ENCODE assay signal across 8 cellular contexts in genomic region chr11:6481012-6481923, GRCh38. TPM values are rescaled to one million over a fixed set of nuclear protein-coding genes. Genes with fewer than 3 reads are reported as not detected.
DNase-seq lines count a peak whose midpoint lies in the region; ATAC-seq and TF ChIP-seq lines count a peak whose summit lies in the region.

Gene ARFIP2 (minus strand): TSS chr11:6481331. CDS start chr11:6480421, 910 bp downstream.
Gene TIMM10B (plus strand): TSS chr11:6481501. CDS start chr11:6481517, 16 bp downstream.

- H3K27ac ChIP-seq in SU-DHL-6 (ENCODE audit: low read depth, low read length): peak within 1 kb of the TSS; percentile 55
- peak within 1 kb of the TSS; percentile 90 for H3K27ac ChIP-seq in thymus (ENCODE audit: low read depth)

- H3K27me3 Mint-ChIP-seq in activated naive CD8-positive, alpha-beta T cell treated with anti-CD3 and anti-CD28 coated beads, Interleukin-2, amount 10 ng/mL, durations not matched to agents 7 days and 5 days: no peaks in the 10 kb centered on the region
- H3K27me3 Mint-ChIP-seq in osteocyte (ENCODE audit: unreplicated experiment): no peaks in the 10 kb centered on the region

- TF ChIP-seq CTCF in SU-DHL-6 (IDR thresholded peaks at IDR 0.05; ENCODE audit: insufficient read depth, low read length, poor library complexity, severe bottlenecking) (no peak), osteocyte (IDR thresholded peaks at IDR 0.05) (no peak)

- intact Hi-C loops in head of caudate nucleus (cut with DNase I): no loop called here

- H2AFZ ChIP-seq in SU-DHL-6 (ENCODE audit: low read depth, low read length, severe bottlenecking): peak within 1 kb of the TSS; percentile 59

- H3K36me3 ChIP-seq in SU-DHL-6 (ENCODE audit: low read length): peaks cover 21% of the 10 kb centered on the region
- H3K36me3 ChIP-seq in thymus (ENCODE audit: control insufficient read depth, insufficient read depth): peaks cover 30% of the 10 kb centered on the region

- H3K9ac ChIP-seq in SU-DHL-6 (ENCODE audit: low read length): peak within 1 kb of the TSS; percentile 73

- H3K27ac Mint-ChIP-seq in activated naive CD8-positive, alpha-beta T cell treated with anti-CD3 and anti-CD28 coated beads, Interleukin-2, amount 10 ng/mL, durations not matched to agents 7 days and 5 days: peak within 1 kb of the TSS; percentile 94
- H3K27ac Mint-ChIP-seq in osteocyte (ENCODE audit: unreplicated experiment): peak within 1 kb of the TSS; percentile 98

- H3K4me3 ChIP-seq in SU-DHL-6 (ENCODE audit: insufficient read depth, low read length, poor library complexity, severe bottlenecking) (peak within 1 kb of the TSS; percentile 74), thymus (ENCODE audit: low read length) (peak within 1 kb of the TSS; percentile 75)

- H3K27me3 ChIP-seq in SU-DHL-6 (ENCODE audit: low read length) (no peaks in the 10 kb centered on the region), thymus (ENCODE audit: control insufficient read depth, insufficient read depth) (no peaks in the 10 kb centered on the region)

- DNase-seq in NCI-H128 (lab: John Stamatoyannopoulos, UW; ENCODE audit: unreplicated experiment) (peak; percentile 95), head of caudate nucleus (peak; percentile 99 to 100 (median 100)), osteocyte (ENCODE audit: extremely low spot score, unreplicated experiment) (peak; percentile 99)
- peak; percentile 93 for DNase-seq in activated naive CD8-positive, alpha-beta T cell treated with anti-CD3 and anti-CD28 coated beads, Interleukin-2, amount 10 ng/mL, durations not matched to agents 7 days and 5 days

- POLR2A ChIA-PET in activated naive CD8-positive, alpha-beta T cell treated with anti-CD3 and anti-CD28 coated beads, Interleukin-2, amount 10 ng/mL, durations not matched to agents 7 days and 5 days (lab: Charles Lee): interaction anchor here (0.7 to 2.4 kb wide), 25 partner anchors 8 to 265 kb away, joined by 3 to 26 read pairs (median 5); partner anchors contain the start of genes APBB1, ILK, MRPL17 and RRP8

- no peaks in the 10 kb centered on the region for H3F3A ChIP-seq in SU-DHL-6 (ENCODE audit: insufficient read depth)

- H3K79me2 ChIP-seq in SU-DHL-6 (ENCODE audit: insufficient read depth, low read length): peaks cover 40% of the 10 kb centered on the region

- under 1% methylated on average over 66 of the region's 66 CpGs for WGBS in thymus

- H3K4me3 Mint-ChIP-seq in activated naive CD8-positive, alpha-beta T cell treated with anti-CD3 and anti-CD28 coated beads, Interleukin-2, amount 10 ng/mL, durations not matched to agents 7 days and 5 days: peak within 1 kb of the TSS; percentile 93
- peak within 1 kb of the TSS; percentile 95 for H3K4me3 Mint-ChIP-seq in osteocyte (ENCODE audit: unreplicated experiment)

- peaks cover 17% of the 10 kb centered on the region for H3K4me1 ChIP-seq in thymus (ENCODE audit: control insufficient read depth, insufficient read depth, low read length)

- peaks cover 18% of the 10 kb centered on the region for H3K36me3 Mint-ChIP-seq in activated naive CD8-positive, alpha-beta T cell treated with anti-CD3 and anti-CD28 coated beads, Interleukin-2, amount 10 ng/mL, durations not matched to agents 7 days and 5 days
- peaks cover 32% of the 10 kb centered on the region for H3K36me3 Mint-ChIP-seq in osteocyte (ENCODE audit: unreplicated experiment)

- no peaks in the 10 kb centered on the region for H3K9me3 Mint-ChIP-seq in activated naive CD8-positive, alpha-beta T cell treated with anti-CD3 and anti-CD28 coated beads, Interleukin-2, amount 10 ng/mL, durations not matched to agents 7 days and 5 days
- no peaks in the 10 kb centered on the region for H3K9me3 Mint-ChIP-seq in osteocyte (ENCODE audit: unreplicated experiment)

- no peaks in the 10 kb centered on the region; the same call in 1 of the 2 replicates for H4K20me1 ChIP-seq in SU-DHL-6 (ENCODE audit: low read depth, low read length)

- peak within 1 kb of the TSS; percentile 75 for H3K4me2 ChIP-seq in SU-DHL-6 (ENCODE audit: low read depth, low read length, poor library complexity, severe bottlenecking)

- H3K4me1 Mint-ChIP-seq in activated naive CD8-positive, alpha-beta T cell treated with anti-CD3 and anti-CD28 coated beads, Interleukin-2, amount 10 ng/mL, durations not matched to agents 7 days and 5 days: peaks cover 30% of the 10 kb centered on the region
- peaks cover 31% of the 10 kb centered on the region for H3K4me1 Mint-ChIP-seq in osteocyte (ENCODE audit: unreplicated experiment)

- H3K9me3 ChIP-seq in SU-DHL-6 (ENCODE audit: insufficient read depth, low read length) (no peaks in the 10 kb centered on the region), thymus (ENCODE audit: control insufficient read depth) (no peaks in the 10 kb centered on the region)

- no peaks in the 10 kb centered on the region for H3K9me2 ChIP-seq in SU-DHL-6 (replicated peaks; ENCODE audit: insufficient read depth, low read length)

- peak; percentile 90 for TF ChIP-seq POLR2A in GM10847 (IDR thresholded peaks at IDR 0.05; ENCODE audit: extremely low read depth, insufficient read length)

- ATAC-seq in HG02678 (IDR thresholded peaks at IDR 0.05; ENCODE audit: unreplicated experiment): peak; percentile 99
- ATAC-seq in activated naive CD8-positive, alpha-beta T cell treated with anti-CD3 and anti-CD28 coated beads, Interleukin-2, amount 10 ng/mL, durations not matched to agents 7 days and 5 days (ENCODE audit: low read depth): peak; percentile 97

RNA-seq across cellular contexts. Expression of gene ARFIP2, which starts in this region (rescaled TPM):
- total RNA-seq in activated naive CD8-positive, alpha-beta T cell treated with anti-CD3 and anti-CD28 coated beads, Interleukin-2, amount 10 ng/mL, durations not matched to agents 7 days and 5 days: 10 to 100 TPM; 44.3 to 44.6 TPM
- total RNA-seq in osteocyte: 58.0 and 64.6 TPM in 2 replicates
- polyA plus RNA-seq in thymus: 40.7 TPM

RNA-seq across cellular contexts. Expression of gene TIMM10B, which starts in this region (rescaled TPM):
- 10 to 100 TPM; 41.3 to 47.0 TPM for total RNA-seq in activated naive CD8-positive, alpha-beta T cell treated with anti-CD3 and anti-CD28 coated beads, Interleukin-2, amount 10 ng/mL, durations not matched to agents 7 days and 5 days
- 25.1 and 27.0 TPM in 2 replicates for total RNA-seq in osteocyte
- polyA plus RNA-seq in thymus: 18.5 TPM

Comparison
In these comparisons a context has a peak if more than half of its experiments do, and no peak if none do; other contexts are left out.
1. Peak in every context shown above with its lines: DNase-seq, ATAC-seq, H3K4me3 ChIP-seq and H3K27ac ChIP-seq.